In genomic region chr2:26058390-26058789, GRCh38 we compare ENCODE assay signal across 19 cellular contexts. TPM values are rescaled to one million over a fixed set of nuclear protein-coding genes. Genes with fewer than 3 reads are reported as not detected.
DNase-seq lines count a peak whose midpoint lies in the region; ATAC-seq, FAIRE-seq and TF ChIP-seq lines count a peak whose summit lies in the region.
"Had no signal": no experiment of that assay in that cellular context is flagged by ENCODE, and none has a peak within 500 bp of the region (broad histone marks: within the 10 kb centered on the region; RNA-seq: fewer than 3 reads in every experiment).

No MANE protein-coding gene starts in this region.

- no peak for DNase-seq in activated CD8-positive, alpha-beta memory T cell treated with anti-CD3 and anti-CD28 coated beads, Interleukin-2, amount 10 ng/mL, durations not matched to agents 7 days and 5 days
- DNase-seq in activated CD8-positive, alpha-beta memory T cell treated with anti-CD3 and anti-CD28 coated beads, Interleukin-2, amount 50 U/mL, for 4 hours = no peak
- DNase-seq in activated T-helper 2 cell treated with anti-CD3 and anti-CD28 coated beads, Interferon-gamma antibody, Interleukin-2, Interleukin-4, amounts not matched to agents 10 μg/mL and 5 μg/mL and 100 μg/mL, durations not matched to agents 14 hours and 24 hours and 36 hours (ENCODE audit: low spot score) = no peak
- peak; percentile 48 for DNase-seq in HepG2 (ENCODE audit: low spot score)
- DNase-seq in SIG-M5 treated with dmso at 0.1 percent for 504 hours (lab: John Stamatoyannopoulos, UW; ENCODE audit: unreplicated experiment) = no peak
- DNase-seq in RKO (ENCODE audit: low spot score) = no peak
- DNase-seq in NCI-H526 treated with DMSO at 0.1 percent for 48 hours (lab: John Stamatoyannopoulos, UW) = no peak
- DNase-seq: activated CD4-positive, alpha-beta memory T cell treated with anti-CD3 and anti-CD28 coated beads for 36 hours; MG63; naive B cell; NCI-H146; NCI-H345; RPMI8226; stimulated activated CD4-positive, alpha-beta T cell treated with anti-CD3 and anti-CD28 coated beads, Interleukin-12 subunit alpha, Interleukin-12 subunit beta, amount 100 ng/mL, for 4 hours; SW 1271; tibial artery had no signal

- no peak overlapping the region for H3K4me3 ChIP-seq in HepG2 (replicated peaks in 1 of 3; ENCODE audit: insufficient read depth in 1 of 3, low read depth in 2 of 3, low read length in 3 of 3)
- H3K4me3 ChIP-seq: esophagus muscularis mucosa, lung, MG63, tibial artery had no signal

- TF ChIP-seq CTCF in HepG2 (CRISPR knock-in tag; IDR thresholded peaks at IDR 0.05) = no peak

- no peak overlapping the region for H3K4me3 Mint-ChIP-seq in activated CD8-positive, alpha-beta memory T cell treated with anti-CD3 and anti-CD28 coated beads, Interleukin-2, amount 10 ng/mL, durations not matched to agents 7 days and 5 days
- no peak overlapping the region for H3K4me3 Mint-ChIP-seq in activated T-helper 2 cell treated with anti-CD3 and anti-CD28 coated beads, Interferon-gamma antibody, Interleukin-2, Interleukin-4, amounts not matched to agents 10 μg/mL and 5 μg/mL and 100 μg/mL, durations not matched to agents 14 hours and 24 hours and 36 hours (ENCODE audit: low read depth)
- H3K4me3 Mint-ChIP-seq in stimulated activated memory B cell treated with anti-CD40 and anti-IgM and Interleukin-4, amounts not matched to agents 10 μg/mL and 1 μg/mL and 100 μg/mL, for 72 hours = no peak overlapping the region
- H3K4me3 Mint-ChIP-seq: activated CD4-positive, alpha-beta memory T cell treated with anti-CD3 and anti-CD28 coated beads for 36 hours had no signal

- H3K36me3 ChIP-seq in HepG2 (replicated peaks in 1 of 2; ENCODE audit: control insufficient read depth in 1 of 2, insufficient read depth in 2 of 2, low read length in 2 of 2) = peaks cover 8 to 18% of the 10 kb centered on the region in 2 experiments; a peak in 3 of 5 replicates

- intact Hi-C loops in activated T-helper 2 cell treated with anti-CD3 and anti-CD28 coated beads, Interferon-gamma antibody, Interleukin-2, Interleukin-4, amounts not matched to agents 10 μg/mL and 5 μg/mL and 100 μg/mL, durations not matched to agents 14 hours and 24 hours and 36 hours (cut with micrococcal nuclease) = no loop called here
- intact Hi-C loops in HepG2 (cut with micrococcal nuclease; ENCODE audit: unreplicated experiment) = no loop called here

- WGBS in HepG2 (ENCODE audit: low lambda C conversion rate) = 41% methylated on average over 4 of the region's 4 CpGs

- peaks cover 53% of the 10 kb centered on the region for H4K20me1 ChIP-seq in HepG2 (ENCODE audit: insufficient read depth, low read length)

- H2AFZ ChIP-seq in HepG2 (ENCODE audit: low read length) = no peak overlapping the region

- no peaks in the 10 kb centered on the region for H3K27me3 Mint-ChIP-seq in activated CD8-positive, alpha-beta memory T cell treated with anti-CD3 and anti-CD28 coated beads, Interleukin-2, amount 10 ng/mL, durations not matched to agents 7 days and 5 days
- no peaks in the 10 kb centered on the region for H3K27me3 Mint-ChIP-seq in activated T-helper 2 cell treated with anti-CD3 and anti-CD28 coated beads, Interferon-gamma antibody, Interleukin-2, Interleukin-4, amounts not matched to agents 10 μg/mL and 5 μg/mL and 100 μg/mL, durations not matched to agents 14 hours and 24 hours and 36 hours (ENCODE audit: low read depth)
- H3K27me3 Mint-ChIP-seq in stimulated activated memory B cell treated with anti-CD40 and anti-IgM and Interleukin-4, amounts not matched to agents 10 μg/mL and 1 μg/mL and 100 μg/mL, for 72 hours = no peaks in the 10 kb centered on the region
- H3K27me3 Mint-ChIP-seq: activated CD4-positive, alpha-beta memory T cell treated with anti-CD3 and anti-CD28 coated beads for 36 hours; naive B cell had no signal

- no TSS peak for BruUV-seq in HepG2 (replicated peaks; lab: Mats Ljungman, UMichigan)

- H3K27me3 ChIP-seq in HepG2 (ENCODE audit: control insufficient read depth in 1 of 2, insufficient read depth in 2 of 2, low read length in 2 of 2) = no peaks in the 10 kb centered on the region
- H3K27me3 ChIP-seq: esophagus muscularis mucosa, MG63, tibial artery had no signal

- CTCF ChIA-PET in activated CD8-positive, alpha-beta memory T cell treated with anti-CD3 and anti-CD28 coated beads, Interleukin-2, amount 10 ng/mL, durations not matched to agents 7 days and 5 days (lab: Charles Lee) = no interaction called here
- CTCF ChIA-PET in HepG2 (lab: Yijun Ruan, JAX; ENCODE audit: low intra/inter-chr PET ratio, low total read pairs) = no interaction called here

- peaks cover 97% of the 10 kb centered on the region for H3K79me2 ChIP-seq in HepG2 (ENCODE audit: insufficient read depth, low read length)

- peak overlapping the region; percentile 4 for H3K27ac ChIP-seq in HepG2 (ENCODE audit: extremely low read length, insufficient read depth, low read length)
- H3K27ac ChIP-seq: esophagus muscularis mucosa, tibial artery had no signal

- H3K36me3 Mint-ChIP-seq in activated CD8-positive, alpha-beta memory T cell treated with anti-CD3 and anti-CD28 coated beads, Interleukin-2, amount 10 ng/mL, durations not matched to agents 7 days and 5 days = peaks cover 24% of the 10 kb centered on the region
- H3K36me3 Mint-ChIP-seq in activated T-helper 2 cell treated with anti-CD3 and anti-CD28 coated beads, Interferon-gamma antibody, Interleukin-2, Interleukin-4, amounts not matched to agents 10 μg/mL and 5 μg/mL and 100 μg/mL, durations not matched to agents 14 hours and 24 hours and 36 hours (ENCODE audit: low read depth) = peaks cover 33% of the 10 kb centered on the region
- H3K36me3 Mint-ChIP-seq in stimulated activated memory B cell treated with anti-CD40 and anti-IgM and Interleukin-4, amounts not matched to agents 10 μg/mL and 1 μg/mL and 100 μg/mL, for 72 hours = peaks cover 32% of the 10 kb centered on the region

- no peak for TF ChIP-seq POLR2A in HepG2 (IDR thresholded peaks at IDR 0.05; ENCODE audit: insufficient read depth in 1 of 2, low read depth in 2 of 2, low read length in 2 of 2)

- no peaks in the 10 kb centered on the region for H3K9me3 Mint-ChIP-seq in activated CD8-positive, alpha-beta memory T cell treated with anti-CD3 and anti-CD28 coated beads, Interleukin-2, amount 10 ng/mL, durations not matched to agents 7 days and 5 days (ENCODE audit: low read depth)
- no peaks in the 10 kb centered on the region for H3K9me3 Mint-ChIP-seq in activated T-helper 2 cell treated with anti-CD3 and anti-CD28 coated beads, Interferon-gamma antibody, Interleukin-2, Interleukin-4, amounts not matched to agents 10 μg/mL and 5 μg/mL and 100 μg/mL, durations not matched to agents 14 hours and 24 hours and 36 hours
- no peaks in the 10 kb centered on the region for H3K9me3 Mint-ChIP-seq in stimulated activated memory B cell treated with anti-CD40 and anti-IgM and Interleukin-4, amounts not matched to agents 10 μg/mL and 1 μg/mL and 100 μg/mL, for 72 hours
- H3K9me3 Mint-ChIP-seq: activated CD4-positive, alpha-beta memory T cell treated with anti-CD3 and anti-CD28 coated beads for 36 hours; naive B cell had no signal

- peak; percentile 56 for FAIRE-seq in HepG2 (lab: Jason Lieb, UNC)

- H3K4me1 ChIP-seq in HepG2 (ENCODE audit: insufficient read depth, low read length) = peaks cover 49% of the 10 kb centered on the region

- peak overlapping the region; percentile 1 for H3K27ac Mint-ChIP-seq in activated CD8-positive, alpha-beta memory T cell treated with anti-CD3 and anti-CD28 coated beads, Interleukin-2, amount 10 ng/mL, durations not matched to agents 7 days and 5 days
- H3K27ac Mint-ChIP-seq in activated T-helper 2 cell treated with anti-CD3 and anti-CD28 coated beads, Interferon-gamma antibody, Interleukin-2, Interleukin-4, amounts not matched to agents 10 μg/mL and 5 μg/mL and 100 μg/mL, durations not matched to agents 14 hours and 24 hours and 36 hours = peak overlapping the region; percentile 18
- peak overlapping the region; percentile 5 for H3K27ac Mint-ChIP-seq in stimulated activated memory B cell treated with anti-CD40 and anti-IgM and Interleukin-4, amounts not matched to agents 10 μg/mL and 1 μg/mL and 100 μg/mL, for 72 hours
- H3K27ac Mint-ChIP-seq: activated CD4-positive, alpha-beta memory T cell treated with anti-CD3 and anti-CD28 coated beads for 36 hours had no signal

- no peaks in the 10 kb centered on the region for H3K9me3 ChIP-seq in HepG2 (ENCODE audit: low read length)
- H3K9me3 ChIP-seq: esophagus muscularis mucosa, MG63, tibial artery had no signal

- no peak overlapping the region for H3K9ac ChIP-seq in HepG2 (ENCODE audit: insufficient read depth, low read depth, low read length)

- TF ChIP-seq RAD21 in HepG2 (CRISPR knock-in tag; IDR thresholded peaks at IDR 0.05) = no peak

- TF ChIP-seq EP300 in HepG2 (IDR thresholded peaks at IDR 0.05; ENCODE audit: low read depth in 2 of 2, low read length in 2 of 2) = no peak
- no peak for TF ChIP-seq EP300 in HepG2 (CRISPR knock-in tag; IDR thresholded peaks at IDR 0.05; ENCODE audit: borderline replicate concordance)

- ATAC-seq in activated CD8-positive, alpha-beta memory T cell treated with anti-CD3 and anti-CD28 coated beads, Interleukin-2, amount 10 ng/mL, durations not matched to agents 7 days and 5 days = no peak
- ATAC-seq in HepG2 = peak; percentile 90
- ATAC-seq in stimulated activated memory B cell treated with anti-CD40 and anti-IgM and Interleukin-4, amounts not matched to agents 10 μg/mL and 1 μg/mL and 100 μg/mL, for 72 hours = no peak

- POLR2A ChIA-PET in HepG2 (lab: Yijun Ruan, JAX) = interaction anchor here (0.9 to 1.0 kb wide), 3 partner anchors 11 to 25 kb away, joined by 3 to 4 read pairs (median 3); partner anchors contain the start of gene RAB10

- in situ Hi-C loops in HepG2 (cut with HindIII; ENCODE audit: extremely low pct_ligation_motif_present, low pct_unique_long_range_greater_than_20kb) = no loop called here

- H3K4me1 Mint-ChIP-seq in activated CD8-positive, alpha-beta memory T cell treated with anti-CD3 and anti-CD28 coated beads, Interleukin-2, amount 10 ng/mL, durations not matched to agents 7 days and 5 days = peaks cover 38% of the 10 kb centered on the region
- H3K4me1 Mint-ChIP-seq in activated T-helper 2 cell treated with anti-CD3 and anti-CD28 coated beads, Interferon-gamma antibody, Interleukin-2, Interleukin-4, amounts not matched to agents 10 μg/mL and 5 μg/mL and 100 μg/mL, durations not matched to agents 14 hours and 24 hours and 36 hours (ENCODE audit: low read depth) = peaks cover 39% of the 10 kb centered on the region
- H3K4me1 Mint-ChIP-seq in stimulated activated memory B cell treated with anti-CD40 and anti-IgM and Interleukin-4, amounts not matched to agents 10 μg/mL and 1 μg/mL and 100 μg/mL, for 72 hours = peaks cover 61% of the 10 kb centered on the region

- H3K4me2 ChIP-seq in HepG2 (ENCODE audit: low read depth, low read length) = peak overlapping the region; percentile 28; the same call in 1 of the 2 replicates

RNA-seq across cellular contexts. Expression of gene RAB10, which starts 24.5 kb away (rescaled TPM):
- total RNA-seq in activated CD8-positive, alpha-beta memory T cell treated with anti-CD3 and anti-CD28 coated beads, Interleukin-2, amount 10 ng/mL, durations not matched to agents 7 days and 5 days = 100 to 1,000 TPM; 121 to 128 TPM
- 134 and 140 TPM in 2 replicates for total RNA-seq in activated T-helper 2 cell treated with anti-CD3 and anti-CD28 coated beads, Interferon-gamma antibody, Interleukin-2, Interleukin-4, amounts not matched to agents 10 μg/mL and 5 μg/mL and 100 μg/mL, durations not matched to agents 14 hours and 24 hours and 36 hours
- 106 and 120 TPM in 2 replicates for total RNA-seq in HepG2 (2016; rRNA removed; fragmentation: Illumina TruSeq; extraction: Trizol)
- total RNA-seq in HepG2 (2016; cell fraction: cytosol; rRNA removed; fragmentation: Illumina TruSeq; extraction: Trizol; ENCODE audit: low read depth) = 19.3 and 24.2 TPM in 2 replicates
- 113 and 116 TPM in 2 replicates for total RNA-seq in HepG2 (2016; cell fraction: insoluble cytoplasmic fraction; rRNA removed; fragmentation: Illumina TruSeq; extraction: Trizol)
- total RNA-seq in HepG2 (2016; cell fraction: membrane; rRNA removed; fragmentation: Illumina TruSeq; extraction: Trizol) = 40.0 and 43.5 TPM in 2 replicates
- total RNA-seq in HepG2 (2016; cell fraction: nucleus; rRNA removed; fragmentation: Illumina TruSeq; extraction: Trizol) = 72.2 and 76.5 TPM in 2 replicates
- 39.0 and 48.2 TPM in 2 replicates for polyA plus RNA-seq in HepG2 (2011; rRNA removed)
- 33.3 and 40.9 TPM in 2 replicates for polyA plus RNA-seq in HepG2 (2011; cell fraction: cytosol; rRNA removed)
- 28.6 and 31.9 TPM in 2 replicates for polyA plus RNA-seq in HepG2 (2011; cell fraction: nucleus; rRNA removed)
- 98.5 and 102 TPM in 2 replicates for polyA plus RNA-seq in HepG2 (2012)
- polyA plus RNA-seq in HepG2 (2016; cell fraction: cytosol; fragmentation: Illumina TruSeq; extraction: Trizol; ENCODE audit: low read depth) = 18.0 and 27.8 TPM in 2 replicates
- 113 and 118 TPM in 2 replicates for polyA plus RNA-seq in HepG2 (2016; cell fraction: insoluble cytoplasmic fraction; fragmentation: Illumina TruSeq; extraction: Trizol; ENCODE audit: low read depth)
- 28.6 and 39.1 TPM in 2 replicates for polyA plus RNA-seq in HepG2 (2016; cell fraction: membrane; fragmentation: Illumina TruSeq; extraction: Trizol; ENCODE audit: low read depth)
- 112 and 122 TPM in 2 replicates for polyA plus RNA-seq in HepG2 (2016; cell fraction: nucleus; fragmentation: Illumina TruSeq; extraction: Trizol; ENCODE audit: insufficient read depth, low read depth)
- polyA minus RNA-seq in HepG2 (2011; rRNA and poly(A)+ RNA removed; ENCODE audit: low replicate concordance) = 42.7 and 61.6 TPM in 2 replicates
- 82.0 and 98.0 TPM in 2 replicates for polyA minus RNA-seq in HepG2 (2011; cell fraction: cytosol; rRNA and poly(A)+ RNA removed)
- polyA minus RNA-seq in HepG2 (2011; cell fraction: nucleus; rRNA and poly(A)+ RNA removed) = 46.1 and 55.2 TPM in 2 replicates
